Comparison of ENCODE assay signal across 8 cellular contexts in genomic region chr19:12802267-12803106, GRCh38. TPM values are rescaled to one million over a fixed set of nuclear protein-coding genes. Genes with fewer than 3 reads are reported as not detected.
A peak's percentile ranks its signal among the peaks of the same experiment; 100 is the strongest.
DNase-seq lines count a peak whose midpoint lies in the region; TF ChIP-seq lines count a peak whose summit lies in the region.

No MANE protein-coding gene starts in this region.

- H3K79me2 ChIP-seq in KMS-11 (ENCODE audit: insufficient read depth, low read depth): no peaks in the 10 kb centered on the region

- H3K4me3 ChIP-seq in AG04449 (ENCODE audit: low read depth, low read length): peak overlapping the region; percentile 91
- no peak overlapping the region for H3K4me3 ChIP-seq in KMS-11 (IDR thresholded peaks at IDR 0.05; ENCODE audit: insufficient read depth, low read depth, low read length)
- peak overlapping the region; percentile 89 for H3K4me3 ChIP-seq in choroid plexus epithelial cell (ENCODE audit: low read depth, low read length)
- peak overlapping the region; percentile 57 for H3K4me3 ChIP-seq in mononuclear cell (ENCODE audit: low read length)

- H3K27me3 ChIP-seq in KMS-11 (ENCODE audit: insufficient read depth, low read depth): peaks cover 13% of the 10 kb centered on the region
- H3K27me3 ChIP-seq in mononuclear cell (ENCODE audit: insufficient read depth, low read length): peaks cover 13% of the 10 kb centered on the region

- no peak overlapping the region for H3K9ac ChIP-seq in KMS-11

- no peaks in the 10 kb centered on the region for H4K20me1 ChIP-seq in KMS-11 (ENCODE audit: insufficient read depth)

- H3K27ac ChIP-seq in KMS-11: no peak overlapping the region

- H2AFZ ChIP-seq in KMS-11 (ENCODE audit: low read depth): peak overlapping the region; percentile 85

- no peak for DNase-seq in AG04449 (ENCODE audit: low read depth, low spot score)
- no peak for DNase-seq in choroid plexus epithelial cell (ENCODE audit: low read depth)
- no peak for DNase-seq in GM10266 (ENCODE audit: extremely low spot score)
- DNase-seq in stimulated activated CD4-positive, alpha-beta T cell treated with anti-CD3 and anti-CD28 coated beads, Interleukin-4, amount 100 ng/mL, for 4 hours: no peak
- DNase-seq in DMS79 (lab: John Stamatoyannopoulos, UW): no peak
- no peak for DNase-seq in NOMO-1 (lab: John Stamatoyannopoulos, UW; ENCODE audit: unreplicated experiment in 2 of 2)

- TF ChIP-seq CTCF in AG04449 (IDR thresholded peaks at IDR 0.05; ENCODE audit: insufficient read depth, low read length, missing control alignments) (no peak), KMS-11 (conservative IDR thresholded peaks at IDR 0.05; ENCODE audit: low read depth, low read length) (no peak), choroid plexus epithelial cell (conservative IDR thresholded peaks at IDR 0.05; ENCODE audit: low read depth, low read length) (peak; percentile 25), GM10266 (IDR thresholded peaks at IDR 0.05; ENCODE audit: control insufficient read depth, insufficient read depth, low read depth, missing control alignments) (no peak)

- POLR2A ChIA-PET in AG04449 (lab: Yijun Ruan, JAX): interaction anchor here (1.1 to 2.0 kb wide), 2 partner anchors 11 to 122 kb away, joined by 3 to 10 read pairs; partner anchors contain the start of gene JUNB

- CTCF ChIA-PET in AG04449 (lab: Yijun Ruan, JAX): interaction anchor here (1.1 to 18.0 kb wide), 5 partner anchors 13 to 130 kb away, joined by 3 to 1565 read pairs (median 5); partner anchors contain the start of genes BEST2 and HOOK2

- no peaks in the 10 kb centered on the region for H3K36me3 ChIP-seq in KMS-11 (ENCODE audit: insufficient read depth)

- no peaks in the 10 kb centered on the region for H3K4me1 ChIP-seq in KMS-11 (ENCODE audit: low read depth, poor library complexity, severe bottlenecking)
- H3K4me1 ChIP-seq in mononuclear cell (ENCODE audit: insufficient read depth, low read length): peaks cover 35% of the 10 kb centered on the region

- H3K4me2 ChIP-seq in KMS-11: peak overlapping the region; percentile 69

- no peaks in the 10 kb centered on the region for H3K9me3 ChIP-seq in mononuclear cell (ENCODE audit: low read depth, low read length)

RNA-seq across cellular contexts. Expression of gene THSD8, which starts 0.6 kb away (rescaled TPM):
- not detected for total RNA-seq in mononuclear cell

RNA-seq across cellular contexts. Expression of gene PRDX2, which starts 0.9 kb away (rescaled TPM):
- 55.5 TPM for total RNA-seq in mononuclear cell

RNA-seq across cellular contexts. Expression of gene RNASEH2A, which starts 3.9 kb away (rescaled TPM):
- total RNA-seq in mononuclear cell: 1.4 TPM

RNA-seq across cellular contexts. Expression of gene JUNB, which starts 11.2 kb away (rescaled TPM):
- total RNA-seq in mononuclear cell: 5,180 TPM

RNA-seq across cellular contexts. Expression of gene HOOK2, which starts 27.1 kb away (rescaled TPM):
- 8.3 TPM for total RNA-seq in mononuclear cell
